ENCODE assay signal across 13 cellular contexts in genomic region chr5:151903243-151903653, GRCh38. TPM values are rescaled to one million over a fixed set of nuclear protein-coding genes. Genes with fewer than 3 reads are reported as not detected.
A peak's percentile ranks its signal among the peaks of the same experiment; 100 is the strongest.
DNase-seq lines count a peak whose midpoint lies in the region; ATAC-seq, FAIRE-seq and TF ChIP-seq lines count a peak whose summit lies in the region.
"Had no signal": no experiment of that assay in that cellular context is flagged by ENCODE, and none has a peak within 500 bp of the region (broad histone marks: within the 10 kb centered on the region; RNA-seq: fewer than 3 reads in every experiment).

No MANE protein-coding gene starts in this region.

- no peak overlapping the region for H4K5ac ChIP-seq in H1 (ENCODE audit: insufficient read length, low read depth, low read length)

- H4K91ac ChIP-seq in H1 (replicated peaks; ENCODE audit: insufficient read length, low read length): no peak overlapping the region

- H2BK12ac ChIP-seq in H1 (ENCODE audit: low read depth, low read length): no peak overlapping the region

- peak in 1 of 2 experiments; percentile 84; a peak in 1 of 3 replicates for TF ChIP-seq EP300 in H1 (IDR thresholded peaks at IDR 0.05; ENCODE audit: borderline replicate concordance in 1 of 2, low read depth in 2 of 2, low read length in 2 of 2)

- intact Hi-C loops in tibial artery (cut with DNase I; ENCODE audit: low total_unique reads): no loop called here

- ATAC-seq in GM21423 (IDR thresholded peaks at IDR 0.05; ENCODE audit: unreplicated experiment): peak; percentile 93
- ATAC-seq in HG03066 (IDR thresholded peaks at IDR 0.05; ENCODE audit: low read depth, unreplicated experiment): peak; percentile 91

- H2AK5ac ChIP-seq in H1 (ENCODE audit: low read depth, low read length): no peak overlapping the region

- no peak for TF ChIP-seq CTCF in H1 (IDR thresholded peaks at IDR 0.05; ENCODE audit: control extremely low read depth in 1 of 3, insufficient read depth in 1 of 3, low read depth in 1 of 3, low read length in 3 of 3)
- no peak for TF ChIP-seq CTCF in tibial artery (IDR thresholded peaks at IDR 0.05)

- peak; percentile 72 for FAIRE-seq in GM18507 (lab: Jason Lieb, UNC)
- peak; percentile 95 for FAIRE-seq in H1 (lab: Jason Lieb, UNC)

- no peaks in the 10 kb centered on the region; the same call in 1 of the 2 replicates for H3K23me2 ChIP-seq in H1 (ENCODE audit: low read depth, low read length)

- POLR2A ChIA-PET in H1 (lab: Charles Lee; ENCODE audit: partially characterized antibody): no interaction called here

- TF ChIP-seq POLR2A in H1 (IDR thresholded peaks at IDR 0.05; ENCODE audit: control extremely low read depth in 1 of 2, low read depth in 2 of 2, low read length in 2 of 2): no peak

- 2% methylated on average over 2 of the region's 2 CpGs; no CpG with 5 or more reads in 1 of the 2 experiments for WGBS in H1 (ENCODE audit: extremely low coverage in 1 of 2, insufficient coverage in 1 of 2, insufficient read length in 1 of 2, insufficient replicate concordance in 2 of 2, low coverage in 1 of 2, low lambda C conversion rate in 2 of 2, missing lambda C conversion rate in 1 of 2), 2 experiments

- H3K14ac ChIP-seq in H1 (ENCODE audit: insufficient read length): no peak overlapping the region

- H2BK120ac ChIP-seq in H1 (replicated peaks; ENCODE audit: low read depth, low read length): no peak overlapping the region

- H3K79me1 ChIP-seq in H1 (ENCODE audit: low read depth, low read length): no peaks in the 10 kb centered on the region

- H2BK5ac ChIP-seq in H1 (ENCODE audit: low read depth, low read length): no peak overlapping the region

- no peak overlapping the region for H3K23ac ChIP-seq in H1 (ENCODE audit: insufficient read length)

- H3K4me3 ChIP-seq in H1 (ENCODE audit: extremely low read depth in 1 of 4, insufficient read depth in 2 of 4, low read depth in 3 of 4, low read length in 4 of 4) (peak overlapping the region in 2 of 4 experiments; percentile 1 to 22; a peak in 1 of 8 replicates), tibial artery (no peak overlapping the region)
- H3K4me3 ChIP-seq: SJCRH30, thoracic aorta had no signal

- 0 out of 4 replicates have a peak, but pooled peaks of 1 of the 2 experiments have one; percentile 0 for TF ChIP-seq RAD21 in H1 (IDR thresholded peaks at IDR 0.05 in 1 of 2, conservative IDR thresholded peaks at IDR 0.05 in 1 of 2; ENCODE audit: low read depth in 2 of 2, low read length in 2 of 2)

- H3K27ac ChIP-seq in H1 (ENCODE audit: low read depth, low read length): no peak overlapping the region
- H3K27ac ChIP-seq in tibial artery: no peak overlapping the region
- H3K27ac ChIP-seq: SJCRH30, thoracic aorta had no signal

- H3K27me3 ChIP-seq in H1 (replicated peaks in 1 of 4; ENCODE audit: control insufficient read depth in 3 of 4, extremely low read depth in 1 of 4, insufficient read depth in 3 of 4, low read length in 3 of 4) (peaks cover 57 to 96% (median 86%) of the 10 kb centered on the region in 4 experiments), tibial artery (no peaks in the 10 kb centered on the region)

- H3K9me3 ChIP-seq in H1 (ENCODE audit: insufficient read depth in 2 of 2, low read depth in 1 of 2, low read length in 1 of 2): no peaks in the 10 kb centered on the region
- H3K9me3 ChIP-seq in tibial artery: no peaks in the 10 kb centered on the region
- H3K9me3 ChIP-seq: SJCRH30, thoracic aorta had no signal

- CTCF ChIA-PET in H1 (lab: Charles Lee; ENCODE audit: partially characterized antibody): interaction anchor here (1.0 to 2.7 kb wide), 8 partner anchors 11 to 446 kb away, joined by 3 to 9 read pairs (median 5); partner anchors contain the start of gene GLRA1

- no peak overlapping the region for H3K4me2 ChIP-seq in H1 (ENCODE audit: insufficient read depth in 1 of 2, low read depth in 2 of 2, low read length in 2 of 2)

- H2BK20ac ChIP-seq in H1 (ENCODE audit: low read length): no peak overlapping the region

- H4K20me1 ChIP-seq in H1 (replicated peaks in 1 of 2; ENCODE audit: control insufficient read depth in 1 of 2, insufficient read depth in 2 of 2, low read length in 2 of 2): peaks cover 0 to 7% of the 10 kb centered on the region in 2 experiments

- H3K4ac ChIP-seq in H1 (replicated peaks; ENCODE audit: insufficient read length, low read depth, low read length): no peak overlapping the region

- H2AFZ ChIP-seq in H1 (ENCODE audit: low read length): no peak overlapping the region

- no peaks in the 10 kb centered on the region for H3K79me2 ChIP-seq in H1 (ENCODE audit: control insufficient read depth in 1 of 2, insufficient read depth in 2 of 2, low read length in 2 of 2)

- DNase-seq in GM18507 (ENCODE audit: extremely low spot score, insufficient read length, low read depth): peak; percentile 7
- DNase-seq in H1 (ENCODE audit: low read depth in 1 of 2, low spot score in 2 of 2): peak in 1 of 2 experiments; percentile 39
- no peak for DNase-seq in stimulated activated naive CD4-positive, alpha-beta T cell treated with Interleukin-2 at 50 U/mL for 16 hours (lab: John Stamatoyannopoulos, UW)
- DNase-seq in NCI-H1092 (lab: John Stamatoyannopoulos, UW): no peak
- DNase-seq in tibial artery: no peak
- no peak for DNase-seq in SW480 (ENCODE audit: low spot score)
- DNase-seq: CD4-positive, CD25-positive, alpha-beta regulatory T cell; NCI-H1694; SJCRH30 had no signal

- H3K9ac ChIP-seq in H1 (replicated peaks in 1 of 4; ENCODE audit: extremely low read depth in 1 of 4, low read depth in 3 of 4, low read length in 3 of 4): no peak overlapping the region

- H3K36me3 ChIP-seq in H1 (ENCODE audit: control insufficient read depth in 2 of 4, insufficient read depth in 4 of 4, low read length in 3 of 4) (no peaks in the 10 kb centered on the region), tibial artery (no peaks in the 10 kb centered on the region)
- H3K36me3 ChIP-seq: SJCRH30, thoracic aorta had no signal

- no peak overlapping the region for H4K8ac ChIP-seq in H1 (ENCODE audit: extremely low read depth, insufficient read depth, low read length)

- no peak overlapping the region for H3K56ac ChIP-seq in H1 (replicated peaks; ENCODE audit: insufficient read length, low read depth, low read length)

- no peak overlapping the region for H2BK15ac ChIP-seq in H1 (ENCODE audit: low read length)

- no peak overlapping the region for H3K18ac ChIP-seq in H1 (ENCODE audit: extremely low read depth, low read length)

- peaks cover 0 to 11% (median 3%) of the 10 kb centered on the region in 4 experiments; a peak in 4 of 7 replicates for H3K4me1 ChIP-seq in H1 (replicated peaks in 1 of 4; ENCODE audit: control insufficient read depth in 3 of 4, insufficient read depth in 4 of 4, low read length in 3 of 4)
- peaks cover 0 to 76% (median 35%) of the 10 kb centered on the region in 4 donors for H3K4me1 ChIP-seq in tibial artery
- H3K4me1 ChIP-seq: SJCRH30 had no signal

TF ChIP-seq in H1, 55 proteins besides CTCF, POLR2A, EP300 and RAD21:
- peak; percentile 39; the same call in 1 of the 2 replicates for TF ChIP-seq POLR2AphosphoS5 (IDR thresholded peaks at IDR 0.05; ENCODE audit: low read depth, low read length)
- TF ChIP-seq MAFK (IDR thresholded peaks at IDR 0.05; ENCODE audit: low read depth, low read length): 0 out of 2 replicates have a peak, but pooled peaks have one; percentile 12
- TF ChIP-seq SP1 (IDR thresholded peaks at IDR 0.05; ENCODE audit: low read depth, low read length): peak; percentile 65
- peak; percentile 73; the same call in 1 of the 2 replicates for TF ChIP-seq KDM1A (IDR thresholded peaks at IDR 0.05; ENCODE audit: borderline replicate concordance, low read length)
- TF ChIP-seq TCF12 (IDR thresholded peaks at IDR 0.05; ENCODE audit: low read depth, low read length): peak; percentile 82
- TF ChIP-seq NANOG (IDR thresholded peaks at IDR 0.05; ENCODE audit: insufficient read depth, low read depth, low read length, poor library complexity, severe bottlenecking): peak; percentile 82
- TF ChIP-seq JUND (IDR thresholded peaks at IDR 0.05; ENCODE audit: low read length): no peak
- peak; percentile 71; the same call in 1 of the 2 replicates for TF ChIP-seq POU5F1 (IDR thresholded peaks at IDR 0.05; ENCODE audit: low read depth, low read length)
- peak; percentile 52; the same call in 1 of the 2 replicates for TF ChIP-seq TEAD4 (IDR thresholded peaks at IDR 0.05; ENCODE audit: low read depth, low read length)
- peak; percentile 98 for TF ChIP-seq CEBPB (IDR thresholded peaks at IDR 0.05; ENCODE audit: low read depth, low read length)
- peak in 1 of 2 experiments; percentile 52; a peak in 1 of 4 replicates for TF ChIP-seq HDAC2 (IDR thresholded peaks at IDR 0.05; ENCODE audit: borderline replicate concordance in 1 of 2, low read depth in 2 of 2, low read length in 2 of 2)
- no peak for TF ChIP-seq CHD1 (IDR thresholded peaks at IDR 0.05; ENCODE audit: low read depth, low read length)
- no peak for TF ChIP-seq JUN (IDR thresholded peaks at IDR 0.05; ENCODE audit: low read depth, low read length)
- TF ChIP-seq E2F6 (IDR thresholded peaks at IDR 0.05): no peak
- peak in 1 of 2 experiments; percentile 66 for TF ChIP-seq BCL11A (IDR thresholded peaks at IDR 0.05; ENCODE audit: low read depth in 2 of 2, low read length in 2 of 2)

RNA-seq across cellular contexts. Expression of gene GLRA1, which starts 21.4 kb away (rescaled TPM):
- not detected in 2 replicates for total RNA-seq in H1 (2021; fragmentation: NEBNext Ultra II Directional; extraction: Animal tissue kit (Norgen Biotek cat#: 25700))
- polyA plus RNA-seq in H1 (2011; rRNA removed): not detected in 2 replicates
- polyA plus RNA-seq in H1 (2011; cell fraction: cytosol; rRNA removed): not detected
- polyA plus RNA-seq in H1 (2011; cell fraction: nucleus; rRNA removed): not detected
- polyA plus RNA-seq in H1 (2012, experiment 1 of 2): not detected in 4 replicates
- not detected for polyA plus RNA-seq in H1 (2012, experiment 2 of 2)
- polyA plus RNA-seq in H1 (2013, experiment 1 of 2): 0.06 TPM
- polyA plus RNA-seq in H1 (2013, experiment 2 of 2): not detected
- polyA minus RNA-seq in H1 (2011; rRNA and poly(A)+ RNA removed): not detected in 2 replicates
- not detected for polyA minus RNA-seq in H1 (2011; cell fraction: cytosol; rRNA and poly(A)+ RNA removed)
- not detected for polyA minus RNA-seq in H1 (2011; cell fraction: nucleus; rRNA and poly(A)+ RNA removed)
- total RNA-seq: CD4-positive, CD25-positive, alpha-beta regulatory T cell; myocyte; SJCRH30; thoracic aorta had no signal
- polyA plus RNA-seq: CD4-positive, CD25-positive, alpha-beta regulatory T cell had no signal
